20 cellular contexts compared by ENCODE assay signal in the genomic region with DNA sequence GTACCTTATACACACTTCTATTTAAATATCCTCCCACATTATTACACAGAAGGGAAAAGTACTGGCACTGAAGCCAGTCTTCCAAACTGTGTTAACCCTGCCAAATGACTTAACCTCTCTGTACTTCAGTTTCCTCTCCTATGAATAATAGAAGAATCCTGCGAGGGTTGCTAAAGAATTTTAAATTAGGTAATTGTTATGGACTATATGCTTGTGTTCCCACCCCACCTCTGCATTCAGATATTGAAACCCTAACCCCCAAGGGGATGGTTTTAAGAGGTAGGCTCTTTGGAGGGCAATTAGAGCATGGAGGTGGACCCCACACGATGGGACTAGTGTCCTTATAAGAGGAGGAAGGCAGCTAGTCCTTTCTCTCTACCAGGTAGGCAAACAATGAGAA.
DNase-seq lines count a peak whose midpoint lies in the region; ATAC-seq and TF ChIP-seq lines count a peak whose summit lies in the region.
"Had no signal": no experiment of that assay in that cellular context is flagged by ENCODE, and none has a peak within 500 bp of the region (broad histone marks: within the 10 kb centered on the region; RNA-seq: fewer than 3 reads in every experiment).

No MANE protein-coding gene starts in this region.

- H3K79me1 ChIP-seq in IMR-90 (ENCODE audit: low read depth in 1 of 2, low read length in 2 of 2) = 0 out of 4 replicates have a peak, but pooled peaks cover 0 to 4% of the 10 kb centered on the region in 2 experiments

- H3K9ac ChIP-seq in IMR-90 (ENCODE audit: low read depth, low read length) (no peak overlapping the region), iPS-20b (ENCODE audit: low read depth, low read length) (no peak overlapping the region)
- H3K9ac ChIP-seq: BLaER1 treated with 17β-estradiol and CSF1 and Interleukin-3, amounts not matched to agents 10 nM and 100 nM had no signal

- no peak overlapping the region for H2AK9ac ChIP-seq in IMR-90 (replicated peaks; ENCODE audit: low read depth, low read length, poor library complexity)

- ATAC-seq in IMR-90 (ENCODE audit: low read depth) (no peak), GM18502 (IDR thresholded peaks at IDR 0.05; ENCODE audit: poor library complexity, unreplicated experiment) (no peak)
- ATAC-seq: GM12878, K562 had no signal

- no peak overlapping the region for H3K4me3 ChIP-seq in IMR-90 (ENCODE audit: insufficient read depth, low read depth, low read length)
- H3K4me3 ChIP-seq in choroid plexus epithelial cell (ENCODE audit: low read depth, low read length) = no peak overlapping the region
- peak overlapping the region; percentile 34; the same call in 1 of the 2 replicates for H3K4me3 ChIP-seq in iPS-20b (ENCODE audit: low read length)
- H3K4me3 ChIP-seq in BE2C (ENCODE audit: low read depth, low read length) = no peak overlapping the region
- H3K4me3 ChIP-seq: BLaER1 treated with 17β-estradiol and CSF1 and Interleukin-3, amounts not matched to agents 10 nM and 100 nM; GM12878; K562; PC-9; SJCRH30 had no signal

- H4K5ac ChIP-seq in IMR-90 (ENCODE audit: low read depth, low read length) = no peak overlapping the region

- no peaks in the 10 kb centered on the region; the same call in 1 of the 2 replicates for H3K4me1 ChIP-seq in IMR-90 (ENCODE audit: control insufficient read depth, insufficient read depth, low read length)
- peaks cover 28% of the 10 kb centered on the region; the same call in 1 of the 2 replicates for H3K4me1 ChIP-seq in iPS-20b (ENCODE audit: insufficient read depth, low read length)
- H3K4me1 ChIP-seq in BE2C = no peaks in the 10 kb centered on the region
- H3K4me1 ChIP-seq: SJCRH30 had no signal

- H3K23ac ChIP-seq in IMR-90 (ENCODE audit: low read depth, low read length) = no peak overlapping the region

- intact Hi-C loops in IMR-90 (cut with micrococcal nuclease) = no loop called here

- DNase-seq in AG20443 (ENCODE audit: low spot score) (peak; percentile 31), IMR-90 (peak; percentile 37), choroid plexus epithelial cell (ENCODE audit: low read depth) (peak; percentile 16), T-helper 2 cell (no peak), BE2C (no peak), cerebellum (ENCODE audit: low spot score) (no peak)
- DNase-seq: CD8-positive, alpha-beta memory T cell; DND-41; HCEC 1CT; NCI-H1417; NCI-H1930; NCI-H510A; NCI-H774; PC-9; SJCRH30 had no signal

- H3K27ac ChIP-seq in IMR-90 (ENCODE audit: insufficient read depth, low read length) (no peak overlapping the region), iPS-20b (ENCODE audit: low read length) (no peak overlapping the region)
- H3K27ac ChIP-seq: BLaER1 treated with 17β-estradiol and CSF1 and Interleukin-3, amounts not matched to agents 10 nM and 100 nM; PC-9; SJCRH30 had no signal

- WGBS in IMR-90 (ENCODE audit: extremely low coverage in 2 of 2, insufficient read length in 1 of 2), 2 experiments = no CpG with 5 or more reads among the region's 2 CpGs

- H2BK5ac ChIP-seq in IMR-90 (ENCODE audit: low read depth, low read length, poor library complexity, severe bottlenecking) = no peak overlapping the region

- TF ChIP-seq POLR2A in IMR-90 (IDR thresholded peaks at IDR 0.05; ENCODE audit: low read depth, low read length) = no peak

- H2BK120ac ChIP-seq in IMR-90 (ENCODE audit: low read depth, low read length) = no peak overlapping the region

- H3K18ac ChIP-seq in IMR-90 (ENCODE audit: low read depth, low read length) = no peak overlapping the region

- no peak overlapping the region for H2BK20ac ChIP-seq in IMR-90 (ENCODE audit: low read depth, low read length)

- H2AK5ac ChIP-seq in IMR-90 (ENCODE audit: low read depth, low read length) = no peak overlapping the region

- CTCF ChIA-PET in IMR-90 (lab: Yijun Ruan, JAX) = no interaction called here

- no peak overlapping the region for H4K91ac ChIP-seq in IMR-90 (ENCODE audit: insufficient read depth, low read depth, low read length)

- H3K4me2 ChIP-seq in IMR-90 (ENCODE audit: low read depth, low read length) = no peak overlapping the region
- H3K4me2 ChIP-seq: BLaER1 treated with 17β-estradiol and CSF1 and Interleukin-3, amounts not matched to agents 10 nM and 100 nM; PC-9 had no signal

- POLR2A ChIA-PET in IMR-90 (lab: Charles Lee; ENCODE audit: unreplicated experiment) = no interaction called here

- H2BK15ac ChIP-seq in IMR-90 (ENCODE audit: low read depth, low read length) = no peak overlapping the region

- H3K36me3 ChIP-seq in IMR-90 (ENCODE audit: control insufficient read depth, insufficient read depth, low read length) (no peaks in the 10 kb centered on the region), iPS-20b (ENCODE audit: insufficient read depth, low read depth, low read length) (no peaks in the 10 kb centered on the region), BE2C (no peaks in the 10 kb centered on the region)
- H3K36me3 ChIP-seq: SJCRH30 had no signal

- no peak overlapping the region for H4K8ac ChIP-seq in IMR-90 (ENCODE audit: low read depth in 2 of 2, low read length in 2 of 2)

- no peak overlapping the region for H3K14ac ChIP-seq in IMR-90 (replicated peaks; ENCODE audit: low read depth, low read length)

- TF ChIP-seq RAD21 in IMR-90 (IDR thresholded peaks at IDR 0.05; ENCODE audit: low read length) = no peak

- H3K4ac ChIP-seq in IMR-90 (ENCODE audit: low read depth, low read length) = no peak overlapping the region

- no peaks in the 10 kb centered on the region for H4K20me1 ChIP-seq in IMR-90 (ENCODE audit: insufficient read depth, low read length)

- H3K9me1 ChIP-seq in IMR-90 (ENCODE audit: insufficient read depth, low read length) = no peaks in the 10 kb centered on the region

- H3K27me3 ChIP-seq in IMR-90 (ENCODE audit: control insufficient read depth, insufficient read depth, low read length) (no peaks in the 10 kb centered on the region), iPS-20b (ENCODE audit: insufficient read depth, low read length) (peaks cover 10% of the 10 kb centered on the region; the same call in 1 of the 2 replicates), BE2C (no peaks in the 10 kb centered on the region)
- H3K27me3 ChIP-seq: BLaER1 treated with 17β-estradiol and CSF1 and Interleukin-3, amounts not matched to agents 10 nM and 100 nM; SJCRH30 had no signal

- TF ChIP-seq CTCF in IMR-90 (conservative IDR thresholded peaks at IDR 0.05; ENCODE audit: low read depth, low read length) = no peak
- TF ChIP-seq CTCF in choroid plexus epithelial cell (conservative IDR thresholded peaks at IDR 0.05; ENCODE audit: low read depth, low read length) = no peak
- no peak for TF ChIP-seq CTCF in BE2C (IDR thresholded peaks at IDR 0.05; ENCODE audit: low read depth, low read length)

- in situ Hi-C loops in IMR-90 (cut with MboI; ENCODE audit: low sequenced_read_pairs) = no loop called here

- no peak overlapping the region for H2AFZ ChIP-seq in IMR-90 (replicated peaks; ENCODE audit: low read length, poor library complexity)
- H2AFZ ChIP-seq: PC-9 had no signal

- no TSS peak for BruUV-seq in IMR-90 (replicated peaks; lab: Mats Ljungman, UMichigan)

- no peaks in the 10 kb centered on the region for H3K9me3 ChIP-seq in IMR-90 (ENCODE audit: control insufficient read depth, insufficient read depth, low read length)
- H3K9me3 ChIP-seq in iPS-20b (ENCODE audit: insufficient read depth, low read depth, low read length) = peaks cover 6% of the 10 kb centered on the region; the same call in 1 of the 2 replicates
- H3K9me3 ChIP-seq in BE2C = no peaks in the 10 kb centered on the region
- H3K9me3 ChIP-seq: SJCRH30 had no signal

- dilution Hi-C loops in IMR-90 (cut with HindIII; ENCODE audit: low sequenced_read_pairs, unreplicated experiment) = no loop called here

- no peak overlapping the region for H3K56ac ChIP-seq in IMR-90 (ENCODE audit: extremely low read depth, insufficient read depth, low read length)

TF ChIP-seq in IMR-90, 13 proteins besides CTCF, POLR2A, EP300 and RAD21:
- TF ChIP-seq MXI1 (IDR thresholded peaks at IDR 0.05; ENCODE audit: borderline replicate concordance, low read depth, low read length) = no peak
- no peak for TF ChIP-seq CEBPB (IDR thresholded peaks at IDR 0.05; ENCODE audit: low read depth, low read length)
- TF ChIP-seq BHLHE40 (IDR thresholded peaks at IDR 0.05; ENCODE audit: low read depth, low read length) = no peak
- no peak for TF ChIP-seq RCOR1 (IDR thresholded peaks at IDR 0.05; ENCODE audit: insufficient replicate concordance, low read length)
- TF ChIP-seq NFE2L2 (IDR thresholded peaks at IDR 0.05; ENCODE audit: low read depth, low read length) = no peak
- TF ChIP-seq MAFK (IDR thresholded peaks at IDR 0.05; ENCODE audit: low read depth, low read length) = no peak
- TF ChIP-seq FOS (IDR thresholded peaks at IDR 0.05; ENCODE audit: low read depth, low read length) = no peak
- no peak for TF ChIP-seq SMC3 (IDR thresholded peaks at IDR 0.05; ENCODE audit: low read depth, low read length)
- TF ChIP-seq CHD1 (IDR thresholded peaks at IDR 0.05; ENCODE audit: low read depth, low read length) = no peak
- TF ChIP-seq RFX5 (IDR thresholded peaks at IDR 0.05; ENCODE audit: low read depth, low read length) = no peak
- TF ChIP-seq, protein P1, sequence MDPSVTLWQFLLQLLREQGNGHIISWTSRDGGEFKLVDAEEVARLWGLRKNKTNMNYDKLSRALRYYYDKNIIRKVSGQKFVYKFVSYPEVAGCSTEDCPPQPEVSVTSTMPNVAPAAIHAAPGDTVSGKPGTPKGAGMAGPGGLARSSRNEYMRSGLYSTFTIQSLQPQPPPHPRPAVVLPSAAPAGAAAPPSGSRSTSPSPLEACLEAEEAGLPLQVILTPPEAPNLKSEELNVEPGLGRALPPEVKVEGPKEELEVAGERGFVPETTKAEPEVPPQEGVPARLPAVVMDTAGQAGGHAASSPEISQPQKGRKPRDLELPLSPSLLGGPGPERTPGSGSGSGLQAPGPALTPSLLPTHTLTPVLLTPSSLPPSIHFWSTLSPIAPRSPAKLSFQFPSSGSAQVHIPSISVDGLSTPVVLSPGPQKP (IDR thresholded peaks at IDR 0.05; ENCODE audit: borderline replicate concordance, low read depth, low read length) = no peak
- TF ChIP-seq MAZ (IDR thresholded peaks at IDR 0.05; ENCODE audit: borderline replicate concordance, low read depth, low read length) = no peak
- TF ChIP-seq USF2 (IDR thresholded peaks at IDR 0.05; ENCODE audit: low read depth, low read length) = no peak

Comparison
In these comparisons a context has a peak if more than half of its experiments do, and no peak if none do; other contexts are left out.
1. DNase-seq: peak in AG20443 (single experiment), IMR-90 (single experiment) and choroid plexus epithelial cell (single experiment); none in T-helper 2 cell (0 of 5), BE2C (single experiment) and cerebellum (single experiment).